In the genomic region with DNA sequence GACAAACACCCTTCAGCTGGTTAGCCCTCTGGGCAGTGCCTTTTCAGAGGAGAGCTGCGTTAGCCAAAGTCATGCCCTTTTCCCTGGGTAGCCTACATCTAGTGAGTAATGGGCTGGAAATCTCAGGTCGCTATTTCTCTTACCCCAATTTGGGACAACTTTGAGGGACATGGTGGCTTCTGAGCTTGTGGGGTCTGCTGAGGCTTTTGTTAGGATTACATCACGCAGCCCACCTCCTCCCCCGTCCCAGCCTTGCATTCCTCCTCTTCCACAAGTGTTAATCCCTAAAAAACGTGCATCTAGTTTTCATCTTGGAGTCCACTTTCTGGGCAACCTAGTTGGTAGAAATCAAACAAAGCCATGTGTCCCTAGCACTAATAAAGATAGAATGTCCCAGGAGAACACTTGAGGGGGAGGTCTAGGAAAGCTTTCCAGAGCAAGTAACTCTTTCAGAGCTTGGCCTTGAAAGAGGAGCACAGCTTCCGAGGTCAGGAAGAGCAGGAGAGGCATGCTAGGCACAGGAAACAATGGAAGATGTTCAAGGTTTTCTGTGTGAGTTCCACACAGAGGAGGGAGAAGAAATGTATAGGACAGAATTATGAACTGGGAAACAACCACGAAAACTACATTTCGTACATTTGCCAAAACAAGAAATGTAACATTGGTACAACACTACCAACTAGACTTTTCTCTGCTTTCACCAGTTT, we compare ENCODE assay signal across 12 cellular contexts. TPM values are rescaled to one million over a fixed set of nuclear protein-coding genes. Genes with fewer than 3 reads are reported as not detected.
DNase-seq lines count a peak whose midpoint lies in the region; ATAC-seq and TF ChIP-seq lines count a peak whose summit lies in the region.
"Had no signal": no experiment of that assay in that cellular context is flagged by ENCODE, and none has a peak within 500 bp of the region (broad histone marks: within the 10 kb centered on the region; RNA-seq: fewer than 3 reads in every experiment).

No MANE protein-coding gene starts in this region.

- H3K9ac ChIP-seq in neural progenitor cell = no peak overlapping the region

- TF ChIP-seq CTCF in coronary artery (IDR thresholded peaks at IDR 0.05) (no peak), neural progenitor cell (IDR thresholded peaks at IDR 0.05) (no peak), lower lobe of right lung (IDR thresholded peaks at IDR 0.05) (no peak)

- H3K4me3 Mint-ChIP-seq in activated CD4-positive, alpha-beta memory T cell treated with anti-CD3 and anti-CD28 coated beads for 36 hours = no peak overlapping the region
- no peak overlapping the region for H3K4me3 Mint-ChIP-seq in activated CD4-positive, alpha-beta memory T cell treated with anti-CD3 and anti-CD28 coated beads, Interleukin-2, amount 10 ng/mL, durations not matched to agents 7 days and 5 days
- peak overlapping the region in 1 of 4 donors; percentile 97 for H3K4me3 Mint-ChIP-seq in IgD-negative memory B cell
- peak overlapping the region; percentile 100 for H3K4me3 Mint-ChIP-seq in neural progenitor cell

- H3K27ac ChIP-seq in coronary artery (no peak overlapping the region), neural progenitor cell (no peak overlapping the region), lower lobe of right lung (no peak overlapping the region)
- H3K27ac ChIP-seq: brain microvascular endothelial cell, epithelial cell of prostate had no signal

- H3K4me1 Mint-ChIP-seq in activated CD4-positive, alpha-beta memory T cell treated with anti-CD3 and anti-CD28 coated beads for 36 hours (ENCODE audit: low read depth) = peaks cover 31% of the 10 kb centered on the region
- H3K4me1 Mint-ChIP-seq in activated CD4-positive, alpha-beta memory T cell treated with anti-CD3 and anti-CD28 coated beads, Interleukin-2, amount 10 ng/mL, durations not matched to agents 7 days and 5 days = peaks cover 23% of the 10 kb centered on the region
- H3K4me1 Mint-ChIP-seq in IgD-negative memory B cell (peaks cover 13 to 31% (median 28%) of the 10 kb centered on the region in 3 donors), neural progenitor cell (peaks cover 20% of the 10 kb centered on the region)

- H3K36me3 ChIP-seq in neural progenitor cell = peaks cover 7% of the 10 kb centered on the region
- peaks cover 22% of the 10 kb centered on the region for H3K36me3 ChIP-seq in lower lobe of right lung

- H3K9me3 ChIP-seq in neural progenitor cell (ENCODE audit: low read depth) (no peaks in the 10 kb centered on the region), lower lobe of right lung (no peaks in the 10 kb centered on the region)

- no peak overlapping the region for H2AFZ ChIP-seq in neural progenitor cell (replicated peaks)

- intact Hi-C loops in activated CD4-positive, alpha-beta memory T cell treated with anti-CD3 and anti-CD28 coated beads for 36 hours (cut with micrococcal nuclease) = no loop called here
- intact Hi-C loops in lower lobe of right lung (cut with DNase I) = no loop called here

- H3K27me3 ChIP-seq in neural progenitor cell = no peaks in the 10 kb centered on the region
- H3K27me3 ChIP-seq in lower lobe of right lung (ENCODE audit: low read depth) = no peaks in the 10 kb centered on the region
- H3K27me3 ChIP-seq: brain microvascular endothelial cell had no signal

- H3K4me3 ChIP-seq in coronary artery = peak overlapping the region; percentile 86
- no peak overlapping the region for H3K4me3 ChIP-seq in neural progenitor cell
- no peak overlapping the region for H3K4me3 ChIP-seq in lower lobe of right lung

- peaks cover 29% of the 10 kb centered on the region for H4K20me1 ChIP-seq in neural progenitor cell (ENCODE audit: low read depth)

- peaks cover 16% of the 10 kb centered on the region for H3K4me1 ChIP-seq in neural progenitor cell
- H3K4me1 ChIP-seq in lower lobe of right lung = peaks cover 21% of the 10 kb centered on the region

- peak overlapping the region; percentile 100 for H3K4me2 ChIP-seq in neural progenitor cell

- H3F3A ChIP-seq in neural progenitor cell (ENCODE audit: low read depth) = peaks cover 19% of the 10 kb centered on the region

- peaks cover 33% of the 10 kb centered on the region for H3K36me3 Mint-ChIP-seq in activated CD4-positive, alpha-beta memory T cell treated with anti-CD3 and anti-CD28 coated beads for 36 hours
- H3K36me3 Mint-ChIP-seq in activated CD4-positive, alpha-beta memory T cell treated with anti-CD3 and anti-CD28 coated beads, Interleukin-2, amount 10 ng/mL, durations not matched to agents 7 days and 5 days (ENCODE audit: low read depth) = peaks cover 37% of the 10 kb centered on the region
- H3K36me3 Mint-ChIP-seq in IgD-negative memory B cell (no peaks in the 10 kb centered on the region), neural progenitor cell (peaks cover 13% of the 10 kb centered on the region)

- no peaks in the 10 kb centered on the region for H3K27me3 Mint-ChIP-seq in activated CD4-positive, alpha-beta memory T cell treated with anti-CD3 and anti-CD28 coated beads for 36 hours
- H3K27me3 Mint-ChIP-seq in activated CD4-positive, alpha-beta memory T cell treated with anti-CD3 and anti-CD28 coated beads, Interleukin-2, amount 10 ng/mL, durations not matched to agents 7 days and 5 days = no peaks in the 10 kb centered on the region
- H3K27me3 Mint-ChIP-seq in IgD-negative memory B cell (peaks cover 2% of the 10 kb centered on the region), neural progenitor cell (ENCODE audit: insufficient read depth, low read depth) (peaks cover 5% of the 10 kb centered on the region)

- no peak for DNase-seq in activated CD4-positive, alpha-beta memory T cell treated with anti-CD3 and anti-CD28 coated beads for 36 hours
- DNase-seq in activated CD4-positive, alpha-beta memory T cell treated with anti-CD3 and anti-CD28 coated beads, Interleukin-2, amount 10 ng/mL, durations not matched to agents 7 days and 5 days = no peak
- DNase-seq in coronary artery (ENCODE audit: low spot score) = no peak
- no peak for DNase-seq in neural progenitor cell (ENCODE audit: low spot score)
- DNase-seq in lower lobe of right lung = no peak
- DNase-seq: brain microvascular endothelial cell, PC-3, small intestine had no signal

- ATAC-seq in HG02870 (IDR thresholded peaks at IDR 0.05; ENCODE audit: unreplicated experiment) (no peak), GM18502 (IDR thresholded peaks at IDR 0.05; ENCODE audit: poor library complexity, unreplicated experiment) (no peak), lower lobe of right lung (no peak)
- ATAC-seq: PC-3 had no signal

- POLR2A ChIA-PET in activated CD4-positive, alpha-beta memory T cell treated with anti-CD3 and anti-CD28 coated beads for 36 hours (lab: Charles Lee) = interaction anchor here (0.8 to 1.6 kb wide), 2 partner anchors 30 to 266 kb away, joined by 3 to 4 read pairs; a partner anchor contains a TSS
- POLR2A ChIA-PET in activated CD4-positive, alpha-beta memory T cell treated with anti-CD3 and anti-CD28 coated beads, Interleukin-2, amount 10 ng/mL, durations not matched to agents 7 days and 5 days (lab: Charles Lee) = interaction anchor here (1.2 to 6.1 kb wide), 4 partner anchors 21 to 68 kb away, joined by 4 to 145 read pairs (median 24); a partner anchor contains a TSS

- peaks cover 34% of the 10 kb centered on the region for H3K79me2 ChIP-seq in neural progenitor cell (ENCODE audit: low read depth)

- peak overlapping the region; percentile 99 for H3K27ac Mint-ChIP-seq in activated CD4-positive, alpha-beta memory T cell treated with anti-CD3 and anti-CD28 coated beads for 36 hours
- H3K27ac Mint-ChIP-seq in activated CD4-positive, alpha-beta memory T cell treated with anti-CD3 and anti-CD28 coated beads, Interleukin-2, amount 10 ng/mL, durations not matched to agents 7 days and 5 days = no peak overlapping the region
- H3K27ac Mint-ChIP-seq in IgD-negative memory B cell = peak overlapping the region in 2 of 3 donors; percentile 38 to 91
- H3K27ac Mint-ChIP-seq in neural progenitor cell = no peak overlapping the region

- H3K9me3 Mint-ChIP-seq in activated CD4-positive, alpha-beta memory T cell treated with anti-CD3 and anti-CD28 coated beads for 36 hours = no peaks in the 10 kb centered on the region
- peaks cover 2% of the 10 kb centered on the region for H3K9me3 Mint-ChIP-seq in activated CD4-positive, alpha-beta memory T cell treated with anti-CD3 and anti-CD28 coated beads, Interleukin-2, amount 10 ng/mL, durations not matched to agents 7 days and 5 days
- H3K9me3 Mint-ChIP-seq in IgD-negative memory B cell = peaks cover 0 to 3% (median 0%) of the 10 kb centered on the region in 3 donors
- H3K9me3 Mint-ChIP-seq in neural progenitor cell = no peaks in the 10 kb centered on the region

- CTCF ChIA-PET in activated CD4-positive, alpha-beta memory T cell treated with anti-CD3 and anti-CD28 coated beads for 36 hours (lab: Charles Lee) = interaction anchor here (1.4 kb wide), 1 partner anchor 316 kb away, joined by 3 read pairs; no protein-coding TSS in a partner anchor
- CTCF ChIA-PET in activated CD4-positive, alpha-beta memory T cell treated with anti-CD3 and anti-CD28 coated beads, Interleukin-2, amount 10 ng/mL, durations not matched to agents 7 days and 5 days (lab: Charles Lee) = interaction anchor here (2.6 kb wide), 1 partner anchor 16 kb away, joined by 9 read pairs; no protein-coding TSS in a partner anchor

RNA-seq across cellular contexts. Expression of a gene that starts 2.8 kb away (rescaled TPM):
- 100 to 1,000 TPM; 122 to 130 TPM for total RNA-seq in activated CD4-positive, alpha-beta memory T cell treated with anti-CD3 and anti-CD28 coated beads for 36 hours
- 100 to 1,000 TPM; 142 to 144 TPM for total RNA-seq in activated CD4-positive, alpha-beta memory T cell treated with anti-CD3 and anti-CD28 coated beads, Interleukin-2, amount 10 ng/mL, durations not matched to agents 7 days and 5 days
- polyA plus RNA-seq in IgD-negative memory B cell = 130 TPM
- total RNA-seq in neural progenitor cell (ENCODE audit: low replicate concordance) (162 and 178 TPM in 2 replicates), lower lobe of right lung (211 TPM)

RNA-seq across cellular contexts. Expression of a gene that starts 50.4 kb away (rescaled TPM):
- 10 to 100 TPM; 19.3 to 20.3 TPM for total RNA-seq in activated CD4-positive, alpha-beta memory T cell treated with anti-CD3 and anti-CD28 coated beads for 36 hours
- 100 to 1,000 TPM; 165 to 176 TPM for total RNA-seq in activated CD4-positive, alpha-beta memory T cell treated with anti-CD3 and anti-CD28 coated beads, Interleukin-2, amount 10 ng/mL, durations not matched to agents 7 days and 5 days
- not detected for polyA plus RNA-seq in IgD-negative memory B cell
- total RNA-seq in neural progenitor cell (ENCODE audit: low replicate concordance) (not detected in 2 replicates), lower lobe of right lung (16.1 TPM)

Comparison
In these comparisons a context has a peak if more than half of its experiments do, and no peak if none do; other contexts are left out.
1. H3K27ac Mint-ChIP-seq: peak in activated CD4-positive, alpha-beta memory T cell treated with anti-CD3 and anti-CD28 coated beads for 36 hours (single experiment) and IgD-negative memory B cell (2 of 3); none in activated CD4-positive, alpha-beta memory T cell treated with anti-CD3 and anti-CD28 coated beads, Interleukin-2, amount 10 ng/mL, durations not matched to agents 7 days and 5 days (single experiment) and neural progenitor cell (single experiment).
2. RNA of a gene that starts 50.4 kb away (total RNA-seq): 165 to 176 TPM in activated CD4-positive, alpha-beta memory T cell treated with anti-CD3 and anti-CD28 coated beads, Interleukin-2, amount 10 ng/mL, durations not matched to agents 7 days and 5 days, 19.3 to 20.3 TPM in activated CD4-positive, alpha-beta memory T cell treated with anti-CD3 and anti-CD28 coated beads for 36 hours and 16.1 TPM in lower lobe of right lung (single experiment); not detected in neural progenitor cell; every median in the first group is over 10 times any median in the second.